In genomic region chr9:130971294-130971849, GRCh38 we compare ENCODE assay signal across 17 cellular contexts. TPM values are rescaled to one million over a fixed set of nuclear protein-coding genes. Genes with fewer than 3 reads are reported as not detected.
DNase-seq lines count a peak whose midpoint lies in the region; ATAC-seq, FAIRE-seq and TF ChIP-seq lines count a peak whose summit lies in the region.
"Had no signal": no experiment of that assay in that cellular context is flagged by ENCODE, and none has a peak within 500 bp of the region (broad histone marks: within the 10 kb centered on the region; RNA-seq: fewer than 3 reads in every experiment).

No MANE protein-coding gene starts in this region.

- no peak overlapping the region for H2AFZ ChIP-seq in H1 (ENCODE audit: low read length)
- H2AFZ ChIP-seq in neuronal stem cell (ENCODE audit: low read length) = peak overlapping the region; percentile 76

- POLR2A ChIA-PET in H1 (lab: Charles Lee; ENCODE audit: partially characterized antibody) = no interaction called here

- H4K20me1 ChIP-seq in H1 (replicated peaks in 1 of 2; ENCODE audit: control insufficient read depth in 1 of 2, insufficient read depth in 2 of 2, low read length in 2 of 2) = no peaks in the 10 kb centered on the region

- H3K27ac ChIP-seq in H1 (ENCODE audit: low read depth, low read length) (no peak overlapping the region), neuronal stem cell (replicated peaks; ENCODE audit: low read length) (no peak overlapping the region), pancreas (no peak overlapping the region)

- H4K8ac ChIP-seq in H1 (ENCODE audit: extremely low read depth, insufficient read depth, low read length) (peak overlapping the region; percentile 72; the same call in 1 of the 2 replicates), neuronal stem cell (ENCODE audit: low read depth, low read length) (no peak overlapping the region)

- intact Hi-C loops in Calu3 (cut with micrococcal nuclease; ENCODE audit: unreplicated experiment) = no loop called here
- intact Hi-C loops in pancreas (cut with DNase I) = no loop called here

- H2BK5ac ChIP-seq in H1 (ENCODE audit: low read depth, low read length) (no peak overlapping the region), neuronal stem cell (ENCODE audit: low read length) (peak overlapping the region; percentile 14)

- H2BK120ac ChIP-seq in H1 (replicated peaks; ENCODE audit: low read depth, low read length) (no peak overlapping the region), neuronal stem cell (ENCODE audit: low read depth, low read length) (no peak overlapping the region)

- H3K56ac ChIP-seq in H1 (replicated peaks; ENCODE audit: insufficient read length, low read depth, low read length) = no peak overlapping the region

- FAIRE-seq in H1 (lab: Jason Lieb, UNC) (no peak), pancreas (lab: Jason Lieb, UNC) (no peak)
- FAIRE-seq: A204.1 had no signal

- H3K9ac ChIP-seq in H1 (replicated peaks in 1 of 4; ENCODE audit: extremely low read depth in 1 of 4, low read depth in 3 of 4, low read length in 3 of 4) (no peak overlapping the region; a peak in 1 of 7 replicates), neuronal stem cell (ENCODE audit: low read depth, low read length, poor library complexity) (no peak overlapping the region)

- H2BK15ac ChIP-seq in H1 (ENCODE audit: low read length) (0 out of 2 replicates have a peak overlapping the region, but pooled peaks have one; percentile 72), neuronal stem cell (ENCODE audit: low read length) (no peak overlapping the region)

- no peak for TF ChIP-seq EP300 in H1 (IDR thresholded peaks at IDR 0.05; ENCODE audit: borderline replicate concordance in 1 of 2, low read depth in 2 of 2, low read length in 2 of 2)

- no peak overlapping the region for H3K23ac ChIP-seq in H1 (ENCODE audit: insufficient read length)
- no peak overlapping the region for H3K23ac ChIP-seq in neuronal stem cell (ENCODE audit: low read depth, low read length, poor library complexity)

- DNase-seq in Calu3 = no peak
- DNase-seq in H1 (ENCODE audit: low read depth in 1 of 2, low spot score in 2 of 2) = no peak
- DNase-seq in neuronal stem cell (ENCODE audit: low spot score) = no peak
- DNase-seq in NCI-H446 (lab: John Stamatoyannopoulos, UW) = no peak
- DNase-seq in RKO (ENCODE audit: low spot score) = no peak
- no peak for DNase-seq in activated naive CD4-positive, alpha-beta T cell (lab: John Stamatoyannopoulos, UW)
- no peak for DNase-seq in pancreas
- DNase-seq: BE2C; CD8-positive, alpha-beta T cell; COR-L47; GF-D8; IMR-90 had no signal

- BruUV-seq in Calu3 (replicated peaks; lab: Mats Ljungman, UMichigan) = no TSS peak

- H2AK5ac ChIP-seq in H1 (ENCODE audit: low read depth, low read length) = 0 out of 2 replicates have a peak overlapping the region, but pooled peaks have one; percentile 82
- no peak overlapping the region for H2AK5ac ChIP-seq in neuronal stem cell (ENCODE audit: low read depth, low read length)

- H2BK12ac ChIP-seq in H1 (ENCODE audit: low read depth, low read length) (peak overlapping the region; percentile 63; the same call in 1 of the 2 replicates), neuronal stem cell (ENCODE audit: low read length) (no peak overlapping the region)

- H3K36me3 Mint-ChIP-seq in Calu3 (ENCODE audit: insufficient read depth, unreplicated experiment) = no peaks in the 10 kb centered on the region
- H3K36me3 Mint-ChIP-seq: CD14-positive monocyte; CD8-positive, alpha-beta T cell had no signal

- H4K5ac ChIP-seq in H1 (ENCODE audit: insufficient read length, low read depth, low read length) = no peak overlapping the region

- H3K18ac ChIP-seq in H1 (ENCODE audit: extremely low read depth, low read length) = no peak overlapping the region
- H3K18ac ChIP-seq in neuronal stem cell (ENCODE audit: low read length) = peak overlapping the region; percentile 79

- H3K4me1 ChIP-seq in H1 (replicated peaks in 1 of 4; ENCODE audit: control insufficient read depth in 3 of 4, insufficient read depth in 4 of 4, low read length in 3 of 4) (peaks cover 0 to 3% (median 0%) of the 10 kb centered on the region in 4 experiments; a peak in 1 of 7 replicates), neuronal stem cell (ENCODE audit: control insufficient read depth in 2 of 2, insufficient read depth in 1 of 2, low read depth in 1 of 2, low read length in 2 of 2) (peaks cover 7 to 9% of the 10 kb centered on the region in 2 donors), pancreas (no peaks in the 10 kb centered on the region)
- H3K4me1 ChIP-seq: BE2C, HAP-1 had no signal

- H3K27ac Mint-ChIP-seq in Calu3 (ENCODE audit: unreplicated experiment) = peak overlapping the region; percentile 14
- H3K27ac Mint-ChIP-seq: CD8-positive, alpha-beta T cell had no signal

- ATAC-seq in pancreas = no peak
- ATAC-seq: CD8-positive, alpha-beta T cell had no signal

- H4K91ac ChIP-seq in H1 (replicated peaks; ENCODE audit: insufficient read length, low read length) = peak overlapping the region; percentile 73
- H4K91ac ChIP-seq in neuronal stem cell (ENCODE audit: low read depth, low read length, poor library complexity) = no peak overlapping the region

- H3K79me1 ChIP-seq in H1 (ENCODE audit: low read depth, low read length) (no peaks in the 10 kb centered on the region), neuronal stem cell (ENCODE audit: low read depth, low read length) (no peaks in the 10 kb centered on the region)

- H3K23me2 ChIP-seq in H1 (ENCODE audit: low read depth, low read length) = peaks cover 4% of the 10 kb centered on the region; the same call in 1 of the 2 replicates

- H3K36me3 ChIP-seq in H1 (ENCODE audit: control insufficient read depth in 2 of 4, insufficient read depth in 4 of 4, low read length in 3 of 4) (no peaks in the 10 kb centered on the region), neuronal stem cell (replicated peaks in 1 of 2; ENCODE audit: control insufficient read depth in 2 of 2, insufficient read depth in 2 of 2, low read length in 2 of 2) (no peaks in the 10 kb centered on the region), pancreas (no peaks in the 10 kb centered on the region)
- H3K36me3 ChIP-seq: BE2C, HAP-1 had no signal

- H3K4ac ChIP-seq in H1 (replicated peaks; ENCODE audit: insufficient read length, low read depth, low read length) (no peak overlapping the region), neuronal stem cell (ENCODE audit: low read length) (no peak overlapping the region)

- H3K9me3 ChIP-seq in H1 (ENCODE audit: insufficient read depth in 2 of 2, low read depth in 1 of 2, low read length in 1 of 2) (no peaks in the 10 kb centered on the region), neuronal stem cell (replicated peaks in 1 of 2; ENCODE audit: control insufficient read depth in 2 of 2, insufficient read depth in 1 of 2, low read depth in 1 of 2, low read length in 2 of 2) (no peaks in the 10 kb centered on the region), pancreas (no peaks in the 10 kb centered on the region)
- H3K9me3 ChIP-seq: HAP-1 had no signal

- H3K4me1 Mint-ChIP-seq in Calu3 (ENCODE audit: low read depth, unreplicated experiment) = peaks cover 8% of the 10 kb centered on the region

- no peak for TF ChIP-seq RAD21 in H1 (IDR thresholded peaks at IDR 0.05 in 1 of 2, conservative IDR thresholded peaks at IDR 0.05 in 1 of 2; ENCODE audit: low read depth in 2 of 2, low read length in 2 of 2)

- H2BK20ac ChIP-seq in H1 (ENCODE audit: low read length) = no peak overlapping the region; the same call in 1 of the 2 replicates

- peaks cover 51% of the 10 kb centered on the region for H3K27me3 Mint-ChIP-seq in Calu3 (ENCODE audit: unreplicated experiment)

- H3K4me3 ChIP-seq in H1 (ENCODE audit: extremely low read depth in 1 of 4, insufficient read depth in 2 of 4, low read depth in 3 of 4, low read length in 4 of 4) (no peak overlapping the region), neuronal stem cell (ENCODE audit: low read length in 2 of 2) (no peak overlapping the region), pancreas (no peak overlapping the region)
- H3K4me3 ChIP-seq: HAP-1 had no signal

- no peak overlapping the region for H3K4me3 Mint-ChIP-seq in Calu3 (ENCODE audit: low read depth, unreplicated experiment)
- H3K4me3 Mint-ChIP-seq: CD14-positive monocyte; CD8-positive, alpha-beta T cell had no signal

- H3K4me2 ChIP-seq in H1 (ENCODE audit: insufficient read depth in 1 of 2, low read depth in 2 of 2, low read length in 2 of 2) = no peak overlapping the region
- no peak overlapping the region for H3K4me2 ChIP-seq in neuronal stem cell (ENCODE audit: insufficient read depth, low read length, poor library complexity, severe bottlenecking)

- CTCF ChIA-PET in Calu3 (lab: Charles Lee) = no interaction called here
- CTCF ChIA-PET in H1 (lab: Charles Lee; ENCODE audit: partially characterized antibody) = interaction anchor here (0.7 to 3.0 kb wide), 3 partner anchors 10 to 105 kb away, joined by 3 to 15 read pairs (median 5); no protein-coding TSS in a partner anchor

- TF ChIP-seq CTCF in Calu3 (IDR thresholded peaks at IDR 0.05; ENCODE audit: unreplicated experiment) (no peak), H1 (IDR thresholded peaks at IDR 0.05; ENCODE audit: control extremely low read depth in 1 of 3, insufficient read depth in 1 of 3, low read depth in 1 of 3, low read length in 3 of 3) (no peak), pancreas (IDR thresholded peaks at IDR 0.05) (no peak)

- no peaks in the 10 kb centered on the region; a peak in 1 of 7 replicates for H3K27me3 ChIP-seq in H1 (replicated peaks in 1 of 4; ENCODE audit: control insufficient read depth in 3 of 4, extremely low read depth in 1 of 4, insufficient read depth in 3 of 4, low read length in 3 of 4)
- peaks cover 0 to 13% (median 0%) of the 10 kb centered on the region in 3 experiments for H3K27me3 ChIP-seq in neuronal stem cell (ENCODE audit: control insufficient read depth in 3 of 3, insufficient read depth in 3 of 3, low read depth in 1 of 3, low read length in 3 of 3)
- H3K27me3 ChIP-seq in pancreas = no peaks in the 10 kb centered on the region

- H3K14ac ChIP-seq in H1 (ENCODE audit: insufficient read length) (no peak overlapping the region), neuronal stem cell (ENCODE audit: low read length) (peak overlapping the region; percentile 73)

- WGBS in H1 (ENCODE audit: extremely low coverage in 1 of 2, insufficient coverage in 1 of 2, insufficient read length in 1 of 2, insufficient replicate concordance in 2 of 2, low coverage in 1 of 2, low lambda C conversion rate in 2 of 2, missing lambda C conversion rate in 1 of 2), 2 experiments = 93% methylated on average over 11 of the region's 12 CpGs; no CpG with 5 or more reads in 1 of the 2 experiments
- no CpG with 5 or more reads among the region's 12 CpGs for WGBS in neuronal stem cell (ENCODE audit: extremely low coverage in 2 of 2, insufficient read length in 2 of 2, insufficient replicate concordance in 1 of 2), 2 donors
- whole genome bisulfite sequencing in pancreas, 2 donors = 63 to 70% methylated on average over 12 of the region's 12 CpGs

- TF ChIP-seq POLR2A in H1 (IDR thresholded peaks at IDR 0.05; ENCODE audit: control extremely low read depth in 1 of 2, low read depth in 2 of 2, low read length in 2 of 2) = no peak

- no peaks in the 10 kb centered on the region for H3K9me3 Mint-ChIP-seq in Calu3 (ENCODE audit: low read depth, unreplicated experiment)
- H3K9me3 Mint-ChIP-seq: CD8-positive, alpha-beta T cell had no signal

- no peaks in the 10 kb centered on the region for H3K79me2 ChIP-seq in H1 (ENCODE audit: control insufficient read depth in 1 of 2, insufficient read depth in 2 of 2, low read length in 2 of 2)

RNA-seq across cellular contexts. Expression of gene FIBCD1, which starts 32.3 kb away (rescaled TPM):
- total RNA-seq in Calu3 (2022) = 1.4 and 1.5 TPM in 2 replicates
- polyA plus RNA-seq in PFSK-1 (2012; ENCODE audit: insufficient read length, low read depth) = 11.8 TPM
- total RNA-seq in H1 (2021; fragmentation: NEBNext Ultra II Directional; extraction: Animal tissue kit (Norgen Biotek cat#: 25700)) = 5.3 and 6.1 TPM in 2 replicates
- polyA plus RNA-seq in H1 (2011; rRNA removed) = 8.8 and 13.2 TPM in 2 replicates
- polyA plus RNA-seq in H1 (2011; cell fraction: cytosol; rRNA removed) = 5.6 TPM
- 11.0 TPM for polyA plus RNA-seq in H1 (2011; cell fraction: nucleus; rRNA removed)
- polyA plus RNA-seq in H1 (2012, experiment 1 of 2) = 3.9 to 10.9 TPM (median 7.8 TPM) in 4 replicates
- polyA plus RNA-seq in H1 (2012, experiment 2 of 2) = 5.2 TPM
- 11.6 TPM for polyA plus RNA-seq in H1 (2013, experiment 1 of 2)
- polyA plus RNA-seq in H1 (2013, experiment 2 of 2) = 10.8 TPM
- 0.66 and 1.2 TPM in 2 replicates for polyA minus RNA-seq in H1 (2011; rRNA and poly(A)+ RNA removed)
- polyA minus RNA-seq in H1 (2011; cell fraction: cytosol; rRNA and poly(A)+ RNA removed) = 2.1 TPM
- polyA minus RNA-seq in H1 (2011; cell fraction: nucleus; rRNA and poly(A)+ RNA removed) = 1.2 TPM
- 0.82 TPM for polyA plus RNA-seq in neuronal stem cell (2013, experiment 1 of 2)
- 0.89 TPM for polyA plus RNA-seq in neuronal stem cell (2013, experiment 2 of 2)
- under 1 TPM in 1 of 6 donors, not detected in 5; 0.47 TPM for total RNA-seq in pancreas
- polyA plus RNA-seq in pancreas = not detected
- total RNA-seq: CD8-positive, alpha-beta T cell had no signal
- polyA plus RNA-seq: CD14-positive monocyte had no signal

RNA-seq across cellular contexts. Expression of gene LAMC3, which starts 37.6 kb away (rescaled TPM):
- total RNA-seq in Calu3 (2022) (not detected in 2 replicates), pancreas (1 to 10 TPM; 1.1 to 4.9 (median 2.2) TPM)
- 11.7 TPM for polyA plus RNA-seq in PFSK-1 (2012; ENCODE audit: insufficient read length, low read depth)
- 12.3 and 13.2 TPM in 2 replicates for total RNA-seq in H1 (2021; fragmentation: NEBNext Ultra II Directional; extraction: Animal tissue kit (Norgen Biotek cat#: 25700))
- polyA plus RNA-seq in H1 (2011; rRNA removed) (9.3 and 11.5 TPM in 2 replicates), pancreas (1 to 10 TPM; 5.1 to 8.9 TPM)
- polyA plus RNA-seq in H1 (2011; cell fraction: cytosol; rRNA removed) = 6.0 TPM
- polyA plus RNA-seq in H1 (2011; cell fraction: nucleus; rRNA removed) = 24.8 TPM
- 8.0 to 13.0 TPM (median 12.4 TPM) in 4 replicates for polyA plus RNA-seq in H1 (2012, experiment 1 of 2)
- 10.7 TPM for polyA plus RNA-seq in H1 (2012, experiment 2 of 2)
- polyA plus RNA-seq in H1 (2013, experiment 1 of 2) = 18.4 TPM
- polyA plus RNA-seq in H1 (2013, experiment 2 of 2) = 15.1 TPM
- 3.8 and 4.1 TPM in 2 replicates for polyA minus RNA-seq in H1 (2011; rRNA and poly(A)+ RNA removed)
- 4.8 TPM for polyA minus RNA-seq in H1 (2011; cell fraction: cytosol; rRNA and poly(A)+ RNA removed)
- 7.2 TPM for polyA minus RNA-seq in H1 (2011; cell fraction: nucleus; rRNA and poly(A)+ RNA removed)
- 0.03 TPM for polyA plus RNA-seq in neuronal stem cell (2013, experiment 1 of 2)
- polyA plus RNA-seq in neuronal stem cell (2013, experiment 2 of 2) = 0.07 TPM
- total RNA-seq: HT-29, IMR-90 had no signal
- polyA plus RNA-seq: CD14-positive monocyte, IMR-90 had no signal
